Comparison of ENCODE assay signal across 1 cellular context in the genomic region with DNA sequence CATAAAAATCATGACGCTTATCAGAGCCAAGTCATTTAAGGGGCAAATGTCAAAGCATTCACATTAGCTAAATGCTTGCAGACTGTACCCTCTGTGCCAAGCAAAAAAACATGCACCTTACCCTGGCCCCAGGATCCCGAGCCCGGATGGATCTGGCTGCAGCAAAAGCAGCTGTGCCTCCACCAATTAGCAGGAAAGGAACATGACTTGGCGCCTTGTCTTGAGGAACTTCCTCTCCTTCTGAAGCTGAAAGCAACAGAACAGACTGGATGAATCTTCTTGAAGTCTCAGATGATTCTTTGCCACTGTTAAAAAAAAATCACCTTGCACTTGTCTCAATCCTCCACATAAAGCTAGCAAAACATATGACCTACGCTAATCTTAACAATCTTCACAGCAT.
TF ChIP-seq lines count a peak whose summit lies in the region.

No MANE protein-coding gene starts in this region.

TF ChIP-seq in K562, 482 proteins besides CTCF, POLR2A, EP300 and RAD21:
- TF ChIP-seq, protein P1, sequence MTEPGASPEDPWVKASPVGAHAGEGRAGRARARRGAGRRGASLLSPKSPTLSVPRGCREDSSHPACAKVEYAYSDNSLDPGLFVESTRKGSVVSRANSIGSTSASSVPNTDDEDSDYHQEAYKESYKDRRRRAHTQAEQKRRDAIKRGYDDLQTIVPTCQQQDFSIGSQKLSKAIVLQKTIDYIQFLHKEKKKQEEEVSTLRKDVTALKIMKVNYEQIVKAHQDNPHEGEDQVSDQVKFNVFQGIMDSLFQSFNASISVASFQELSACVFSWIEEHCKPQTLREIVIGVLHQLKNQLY (CRISPR knock-in tag; conservative IDR thresholded peaks at IDR 0.05), result no peak
- no peak for TF ChIP-seq SAFB2 (IDR thresholded peaks at IDR 0.05; ENCODE audit: borderline replicate concordance, low read depth, low read length, severe bottlenecking)
- no peak for TF ChIP-seq TAF9B (IDR thresholded peaks at IDR 0.05; ENCODE audit: partially characterized antibody)
- 0 out of 2 replicates have a peak, but pooled peaks have one; percentile 11 for TF ChIP-seq NFE2 (IDR thresholded peaks at IDR 0.05; ENCODE audit: low read depth)
- TF ChIP-seq, protein P2, sequence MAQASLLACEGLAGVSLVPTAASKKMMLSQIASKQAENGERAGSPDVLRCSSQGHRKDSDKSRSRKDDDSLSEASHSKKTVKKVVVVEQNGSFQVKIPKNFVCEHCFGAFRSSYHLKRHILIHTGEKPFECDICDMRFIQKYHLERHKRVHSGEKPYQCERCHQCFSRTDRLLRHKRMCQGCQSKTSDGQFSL (CRISPR knock-in tag; IDR thresholded peaks at IDR 0.05), result no peak
- TF ChIP-seq, protein P2 (tag; IDR thresholded peaks at IDR 0.05), result no peak
TF ChIP-seq in K562: peak in this region for 1.
